ENCODE assay signal across 9 cellular contexts in genomic region chr2:181374741-181375675, GRCh38.
DNase-seq lines count a peak whose midpoint lies in the region; ATAC-seq lines count a peak whose summit lies in the region.
"Had no signal": no experiment of that assay in that cellular context is flagged by ENCODE, and none has a peak within 500 bp of the region (broad histone marks: within the 10 kb centered on the region; RNA-seq: fewer than 3 reads in every experiment).

No MANE protein-coding gene starts in this region.

- DNase-seq in ELR (ENCODE audit: low read depth) (peak; percentile 33), OCI-M1 (lab: John Stamatoyannopoulos, UW) (peak; percentile 53), CD1c-positive myeloid dendritic cell (ENCODE audit: extremely low spot score) (no peak), NCI-H2081 treated with DMSO at 0.1 percent for 48 hours (lab: John Stamatoyannopoulos, UW) (no peak), COLO829 (ENCODE audit: low spot score) (no peak), DMS53 (lab: John Stamatoyannopoulos, UW) (no peak)
- DNase-seq: NCI-H187 had no signal

- peak; percentile 53 for ATAC-seq in GM19397 (IDR thresholded peaks at IDR 0.05; ENCODE audit: unreplicated experiment)
- ATAC-seq in HG03039 (IDR thresholded peaks at IDR 0.05; ENCODE audit: unreplicated experiment): peak; percentile 84

Comparison
In these comparisons a context has a peak if more than half of its experiments do, and no peak if none do; other contexts are left out.
1. DNase-seq: peak in ELR (single experiment) and OCI-M1 (single experiment); none in CD1c-positive myeloid dendritic cell (single experiment), NCI-H2081 treated with DMSO at 0.1 percent for 48 hours (single experiment), COLO829 (single experiment) and DMS53 (single experiment).